Comparison of ENCODE assay signal across 13 cellular contexts in the genomic region with DNA sequence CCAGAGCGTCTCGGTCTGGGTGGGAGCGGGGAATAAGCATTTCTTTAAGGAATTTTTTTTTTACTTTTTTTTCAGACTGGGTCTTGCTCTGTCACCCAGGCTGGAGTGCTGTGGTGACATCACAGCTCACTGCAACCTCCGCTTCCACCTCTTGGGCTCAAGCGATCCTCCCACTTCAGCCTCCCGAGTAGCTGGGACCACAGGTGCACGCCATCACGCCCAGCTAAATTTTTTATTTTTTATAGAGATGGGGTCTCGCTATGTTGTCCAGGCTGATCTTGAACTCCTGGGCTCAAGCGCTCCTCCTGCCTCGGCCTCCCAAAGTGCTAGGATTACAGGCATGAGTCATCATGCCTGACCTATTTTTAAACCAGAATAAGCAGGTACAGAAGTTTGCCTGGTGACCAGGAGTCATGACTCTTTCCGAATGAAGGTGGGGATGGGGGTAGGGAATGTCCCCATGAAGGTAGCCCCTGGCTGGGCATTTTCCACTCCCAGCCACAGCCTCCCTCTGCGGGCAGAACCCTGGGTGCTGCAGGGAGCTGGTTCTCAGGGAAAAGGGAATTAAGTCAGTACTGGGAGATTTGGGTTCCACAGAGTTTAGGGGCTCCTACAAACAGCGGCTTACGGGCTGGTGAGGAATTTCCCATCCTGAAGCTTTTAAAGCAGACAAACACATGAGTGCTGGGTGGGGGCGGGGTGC. TPM values are rescaled to one million over a fixed set of nuclear protein-coding genes. Genes with fewer than 3 reads are reported as not detected.
A peak's percentile ranks its signal among the peaks of the same experiment; 100 is the strongest.
DNase-seq lines count a peak whose midpoint lies in the region; ATAC-seq and TF ChIP-seq lines count a peak whose summit lies in the region.
"Had no signal": no experiment of that assay in that cellular context is flagged by ENCODE, and none has a peak within 500 bp of the region (broad histone marks: within the 10 kb centered on the region; RNA-seq: fewer than 3 reads in every experiment).

No MANE protein-coding gene starts in this region.

- no peak for ATAC-seq in GM21360 (IDR thresholded peaks at IDR 0.05; ENCODE audit: unreplicated experiment)
- ATAC-seq: gastrocnemius medialis had no signal

- H3K27ac ChIP-seq in AG04450 (ENCODE audit: low read depth, low read length) (peak overlapping the region; percentile 84), ovary (peak overlapping the region; percentile 42 to 90)
- H3K27ac ChIP-seq: gastrocnemius medialis had no signal

- TF ChIP-seq CTCF in AG04450 (IDR thresholded peaks at IDR 0.05; ENCODE audit: low read depth, low read length) (no peak), epithelial cell of esophagus (IDR thresholded peaks at IDR 0.05; ENCODE audit: insufficient read depth, low read depth, low read length, missing control alignments) (no peak), ovary (IDR thresholded peaks at IDR 0.05) (no peak)

- DNase-seq in AG04450 (ENCODE audit: low read depth, low spot score) (no peak), M059J (ENCODE audit: low read depth) (peak; percentile 47), epithelial cell of esophagus (ENCODE audit: low read depth) (peak; percentile 20), ovary (peak in 2 of 5 donors; percentile 41 to 42), KG1 (lab: John Stamatoyannopoulos, UW) (no peak), superior temporal gyrus (ENCODE audit: extremely low spot score) (no peak), cerebellum (ENCODE audit: low spot score) (no peak)
- DNase-seq: activated CD8-positive, alpha-beta memory T cell treated with anti-CD3 and anti-CD28 coated beads for 24 hours; activated naive CD4-positive, alpha-beta T cell treated with anti-CD3 and anti-CD28 coated beads, Interleukin-2, amount 10 ng/mL, durations not matched to agents 7 days and 5 days; C1 segment of cervical spinal cord; gastrocnemius medialis had no signal

- WGBS in ovary, 3 donors: 29 to 47% (median 38%) methylated on average over 16 of the region's 16 CpGs

- no peak overlapping the region for H3K4me3 ChIP-seq in AG04450 (ENCODE audit: low read depth, low read length)
- H3K4me3 ChIP-seq in epithelial cell of esophagus (ENCODE audit: low read length): no peak overlapping the region
- no peak overlapping the region for H3K4me3 ChIP-seq in ovary
- H3K4me3 ChIP-seq: gastrocnemius medialis had no signal

- TF ChIP-seq POLR2A in ovary (IDR thresholded peaks at IDR 0.05): no peak

- H3K9me3 ChIP-seq in AG04450 (ENCODE audit: control insufficient read depth, insufficient read depth, low read length): no peaks in the 10 kb centered on the region; the same call in 1 of the 2 replicates
- no peaks in the 10 kb centered on the region for H3K9me3 ChIP-seq in ovary
- H3K9me3 ChIP-seq: gastrocnemius medialis, MG63 had no signal

- peaks cover 51% of the 10 kb centered on the region for H3K4me1 ChIP-seq in ovary (ENCODE audit: insufficient read depth)

- POLR2A ChIA-PET in AG04450 (lab: Yijun Ruan, JAX): interaction anchor here (0.6 to 1.6 kb wide), 4 partner anchors 99 to 246 kb away, joined by 4 to 11 read pairs (median 5); a partner anchor contains a TSS

- intact Hi-C loops in ovary (cut with DNase I): loop anchor here in 3 of 4 donors (2.0 to 5.0 kb wide), 4 partner anchors 40 to 145 kb away; no protein-coding TSS in a partner anchor

- H3K27me3 ChIP-seq in AG04450 (ENCODE audit: control insufficient read depth, insufficient read depth, low read length) (no peaks in the 10 kb centered on the region), ovary (no peaks in the 10 kb centered on the region)
- H3K27me3 ChIP-seq: MG63 had no signal

- TF ChIP-seq EP300 in ovary (IDR thresholded peaks at IDR 0.05): no peak

- CTCF ChIA-PET in AG04450 (lab: Charles Lee): interaction anchor here (1.3 kb wide), 1 partner anchor 241 kb away, joined by 3 read pairs; no protein-coding TSS in a partner anchor

- H3K36me3 ChIP-seq in ovary: no peaks in the 10 kb centered on the region
- H3K36me3 ChIP-seq: gastrocnemius medialis, MG63 had no signal

RNA-seq across cellular contexts. Expression of a gene that starts 48.3 kb away (rescaled TPM):
- polyA plus RNA-seq in AG04450 (2011; rRNA removed) (10.9 and 14.7 TPM in 2 replicates), ovary (10 to 100 TPM in 1 of 2 donors, 1 to 10 TPM in 1; 9.9 to 11.9 TPM)
- 23.0 and 31.4 TPM in 2 replicates for polyA minus RNA-seq in AG04450 (2011; rRNA and poly(A)+ RNA removed)
- total RNA-seq in M059J (2014; rRNA removed; shearing (Covaris generic)): 9.3 and 15.3 TPM in 2 replicates
- total RNA-seq in ovary (10 to 100 TPM in 6 of 7 donors, 1 to 10 TPM in 1; 9.3 to 40.5 (median 29.3) TPM), cerebellum (49.1 TPM)

RNA-seq across cellular contexts. Expression of a gene that starts 49.1 kb away (rescaled TPM):
- polyA plus RNA-seq in AG04450 (2011; rRNA removed) (2.0 and 2.4 TPM in 2 replicates), ovary (1 to 10 TPM; 1.5 to 6.3 TPM)
- 0.87 and 3.8 TPM in 2 replicates for polyA minus RNA-seq in AG04450 (2011; rRNA and poly(A)+ RNA removed)
- total RNA-seq in M059J (2014; rRNA removed; shearing (Covaris generic)): 0.94 and 1.3 TPM in 2 replicates
- total RNA-seq in ovary (10 to 100 TPM in 1 of 7 donors, 1 to 10 TPM in 6; 3.7 to 27.8 (median 6.0) TPM), cerebellum (12.2 TPM)

Comparison
In these comparisons a context has a peak if more than half of its experiments do, and no peak if none do; other contexts are left out.
1. DNase-seq: peak in M059J (single experiment) and epithelial cell of esophagus (single experiment); none in AG04450 (single experiment), KG1 (single experiment), superior temporal gyrus (single experiment) and cerebellum (single experiment).